In the genomic region with DNA sequence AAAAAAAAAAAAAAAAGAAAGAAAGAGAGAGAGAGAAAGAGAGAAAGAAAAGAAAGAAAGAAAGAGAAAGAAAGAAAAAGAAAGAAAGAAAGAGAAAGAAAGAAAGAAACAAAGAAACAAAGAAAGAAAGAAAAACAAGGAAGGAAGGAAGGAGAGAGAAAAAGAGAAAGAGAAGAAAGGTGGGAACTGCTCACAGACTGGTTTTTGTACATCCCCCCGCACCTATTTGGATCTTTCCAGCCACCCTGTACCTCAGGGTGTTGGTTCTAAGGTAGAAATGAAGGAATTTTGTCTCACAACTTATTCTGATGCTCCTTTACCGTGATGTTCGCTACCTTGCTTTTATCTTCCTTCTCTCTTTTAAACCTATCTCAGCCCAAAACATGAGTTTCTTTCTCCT, we compare ENCODE assay signal across 9 cellular contexts. TPM values are rescaled to one million over a fixed set of nuclear protein-coding genes. Genes with fewer than 3 reads are reported as not detected.
"Had no signal": no experiment of that assay in that cellular context is flagged by ENCODE, and none has a peak within 500 bp of the region (broad histone marks: within the 10 kb centered on the region; RNA-seq: fewer than 3 reads in every experiment).

No MANE protein-coding gene starts in this region.

- H3K4me2 ChIP-seq: GM23338 had no signal

- H3K4me3 ChIP-seq: GM23338 had no signal

- DNase-seq: H9, HCEC 1CT, KG1 had no signal

- ATAC-seq: GM23338, HepG2 had no signal

- FAIRE-seq: H1, H54, HepG2 had no signal

- H3K27ac ChIP-seq: HL-60 had no signal

RNA-seq across cellular contexts. Expression of gene RGS18, which starts 43.3 kb away (rescaled TPM):
- total RNA-seq: GM23338, H1, H9, HepG2, HT1080 had no signal
- polyA plus RNA-seq: GM23338, H1, HepG2 had no signal
